ENCODE assay signal across 19 cellular contexts in the genomic region with DNA sequence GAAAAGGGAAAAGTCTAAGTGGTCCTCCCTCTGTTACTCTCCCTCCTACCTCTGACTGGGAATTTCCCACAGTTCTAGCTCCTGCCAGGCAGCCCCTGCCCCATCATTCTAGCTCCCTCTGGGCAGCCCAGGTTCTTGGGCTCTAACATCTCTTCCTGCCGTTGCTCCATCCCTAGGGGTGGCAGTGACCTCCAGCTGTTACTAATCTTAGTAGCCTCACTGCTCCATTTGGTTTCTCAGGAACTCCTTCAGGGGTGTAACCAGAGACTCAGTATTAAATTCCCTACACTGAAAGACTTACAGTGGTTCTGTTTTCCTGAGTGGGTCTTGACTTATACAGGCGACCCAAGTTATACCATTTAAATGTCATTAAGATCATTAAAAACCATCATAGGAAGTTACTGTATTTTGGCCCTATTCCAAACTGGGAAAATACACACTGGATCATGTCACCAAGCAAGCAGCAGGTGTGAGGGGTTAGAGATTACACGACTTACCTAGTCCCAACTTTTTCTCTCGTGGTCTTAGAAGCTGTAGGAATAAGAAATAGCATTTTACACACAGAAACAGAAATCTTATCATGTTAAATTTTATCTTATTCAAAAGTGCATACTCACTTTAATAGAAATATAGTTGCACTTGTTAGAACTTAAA. TPM values are rescaled to one million over a fixed set of nuclear protein-coding genes. Genes with fewer than 3 reads are reported as not detected.
DNase-seq lines count a peak whose midpoint lies in the region; ATAC-seq, FAIRE-seq and TF ChIP-seq lines count a peak whose summit lies in the region.
"Had no signal": no experiment of that assay in that cellular context is flagged by ENCODE, and none has a peak within 500 bp of the region (broad histone marks: within the 10 kb centered on the region; RNA-seq: fewer than 3 reads in every experiment).

No MANE protein-coding gene starts in this region.

- H2BK120ac ChIP-seq in trophoblast cell (ENCODE audit: insufficient read depth, low read length, poor library complexity) = no peak overlapping the region

- H4K8ac ChIP-seq in trophoblast cell (ENCODE audit: low read depth, low read length) = no peak overlapping the region

- no peaks in the 10 kb centered on the region for H3K9me3 Mint-ChIP-seq in activated naive CD8-positive, alpha-beta T cell (ENCODE audit: low read depth)
- no peaks in the 10 kb centered on the region for H3K9me3 Mint-ChIP-seq in activated naive CD8-positive, alpha-beta T cell treated with anti-CD3 and anti-CD28 coated beads, Interleukin-2, amount 50 U/mL, for 24 hours
- H3K9me3 Mint-ChIP-seq in endodermal cell = no peaks in the 10 kb centered on the region
- H3K9me3 Mint-ChIP-seq: CD4-positive, alpha-beta T cell; HFFc6 had no signal

- no peak for DNase-seq in activated naive CD8-positive, alpha-beta T cell treated with anti-CD3 and anti-CD28 coated beads, Interleukin-2, amount 50 U/mL, for 24 hours
- no peak for DNase-seq in Panc1 (ENCODE audit: low read depth, low spot score)
- no peak for DNase-seq in trophoblast cell
- DNase-seq in endodermal cell = no peak
- DNase-seq in H54 (ENCODE audit: insufficient read length, low spot score) = no peak
- DNase-seq: C1 segment of cervical spinal cord; CD4-positive, alpha-beta T cell; DMS79 treated with DMSO at 0.1 percent for 48 hours; EL; GOT3; HFFc6 had no signal

- no peak overlapping the region for H3K4ac ChIP-seq in trophoblast cell (ENCODE audit: low read depth, low read length)

- H3K27me3 ChIP-seq in Panc1 (ENCODE audit: control insufficient read depth, insufficient read depth, low read length) = no peaks in the 10 kb centered on the region
- no peaks in the 10 kb centered on the region for H3K27me3 ChIP-seq in trophoblast cell (ENCODE audit: insufficient read depth, low read length)
- no peaks in the 10 kb centered on the region for H3K27me3 ChIP-seq in endodermal cell (ENCODE audit: control insufficient read depth, insufficient read depth, low read length, poor library complexity, severe bottlenecking)

- no peaks in the 10 kb centered on the region for H3K27me3 Mint-ChIP-seq in activated naive CD8-positive, alpha-beta T cell
- no peaks in the 10 kb centered on the region for H3K27me3 Mint-ChIP-seq in activated naive CD8-positive, alpha-beta T cell treated with anti-CD3 and anti-CD28 coated beads, Interleukin-2, amount 50 U/mL, for 24 hours
- H3K27me3 Mint-ChIP-seq in endodermal cell (ENCODE audit: insufficient read depth) = no peaks in the 10 kb centered on the region
- H3K27me3 Mint-ChIP-seq: B cell; CD4-positive, alpha-beta T cell had no signal

- H3K36me3 Mint-ChIP-seq in activated naive CD8-positive, alpha-beta T cell = peaks cover 6% of the 10 kb centered on the region
- H3K36me3 Mint-ChIP-seq in activated naive CD8-positive, alpha-beta T cell treated with anti-CD3 and anti-CD28 coated beads, Interleukin-2, amount 50 U/mL, for 24 hours (ENCODE audit: low read depth) = peaks cover 50% of the 10 kb centered on the region
- peaks cover 67% of the 10 kb centered on the region for H3K36me3 Mint-ChIP-seq in endodermal cell (ENCODE audit: low read depth)

- H3K4me2 ChIP-seq in trophoblast cell (ENCODE audit: low read length) = no peak overlapping the region

- intact Hi-C loops in Panc1 (cut with micrococcal nuclease; ENCODE audit: unreplicated experiment) = no loop called here

- H3K27ac ChIP-seq in Panc1 (ENCODE audit: low read length) = no peak overlapping the region
- H3K27ac ChIP-seq in trophoblast cell (ENCODE audit: low read depth, low read length) = no peak overlapping the region
- H3K27ac ChIP-seq in endodermal cell (ENCODE audit: low read depth, low read length) = no peak overlapping the region

- no peak overlapping the region for H2BK5ac ChIP-seq in trophoblast cell (ENCODE audit: low read depth, low read length, poor library complexity)

- H3K4me3 Mint-ChIP-seq in activated naive CD8-positive, alpha-beta T cell = no peak overlapping the region
- H3K4me3 Mint-ChIP-seq in activated naive CD8-positive, alpha-beta T cell treated with anti-CD3 and anti-CD28 coated beads, Interleukin-2, amount 50 U/mL, for 24 hours = no peak overlapping the region
- no peak overlapping the region for H3K4me3 Mint-ChIP-seq in endodermal cell
- H3K4me3 Mint-ChIP-seq: B cell; CD4-positive, alpha-beta T cell; HFFc6 had no signal

- no peaks in the 10 kb centered on the region for H3K79me1 ChIP-seq in trophoblast cell (ENCODE audit: low read length)

- H3K23ac ChIP-seq in trophoblast cell (ENCODE audit: low read length) = no peak overlapping the region

- no peak overlapping the region for H4K12ac ChIP-seq in trophoblast cell (ENCODE audit: low read depth, low read length)

- peak overlapping the region; percentile 61 for H3K27ac Mint-ChIP-seq in activated naive CD8-positive, alpha-beta T cell
- no peak overlapping the region for H3K27ac Mint-ChIP-seq in activated naive CD8-positive, alpha-beta T cell treated with anti-CD3 and anti-CD28 coated beads, Interleukin-2, amount 50 U/mL, for 24 hours
- no peak overlapping the region for H3K27ac Mint-ChIP-seq in endodermal cell
- H3K27ac Mint-ChIP-seq: B cell; CD4-positive, alpha-beta T cell had no signal

- H3K4me1 ChIP-seq in Panc1 (ENCODE audit: control insufficient read depth, insufficient read depth, low read length) (no peaks in the 10 kb centered on the region), trophoblast cell (ENCODE audit: control insufficient read depth in 1 of 2, insufficient read depth in 2 of 2, low read length in 2 of 2) (no peaks in the 10 kb centered on the region), endodermal cell (ENCODE audit: control insufficient read depth, insufficient read depth, low read length) (no peaks in the 10 kb centered on the region)

- no peak overlapping the region for H2AFZ ChIP-seq in trophoblast cell (ENCODE audit: insufficient read depth, low read length, poor library complexity)

- peak overlapping the region; percentile 11 for H3K18ac ChIP-seq in trophoblast cell (ENCODE audit: low read length)

- BruUV-seq in Panc1 (replicated peaks; lab: Mats Ljungman, UMichigan) = no TSS peak

- ATAC-seq in activated naive CD8-positive, alpha-beta T cell treated with anti-CD3 and anti-CD28 coated beads, Interleukin-2, amount 50 U/mL, for 24 hours = no peak
- ATAC-seq in Panc1 = peak; percentile 42; the same call in 1 of the 2 replicates
- ATAC-seq in GM18858 (IDR thresholded peaks at IDR 0.05; ENCODE audit: unreplicated experiment) = no peak

- no peak overlapping the region for H3K9ac ChIP-seq in trophoblast cell (ENCODE audit: low read length)
- no peak overlapping the region for H3K9ac ChIP-seq in endodermal cell (ENCODE audit: extremely low read depth, low read length, poor library complexity, severe bottlenecking)

- H4K91ac ChIP-seq in trophoblast cell (ENCODE audit: low read depth, low read length) = no peak overlapping the region

- no peak for FAIRE-seq in H54 (lab: Jason Lieb, UNC)
- FAIRE-seq: A204.1, G401.6, GM12891, GM19239 had no signal

- H2AK5ac ChIP-seq in trophoblast cell (ENCODE audit: low read length) = no peak overlapping the region

- no peak for TF ChIP-seq POLR2A in H54 (IDR thresholded peaks at IDR 0.05; ENCODE audit: low read depth, low read length)

- no peak overlapping the region for H2BK12ac ChIP-seq in trophoblast cell (ENCODE audit: low read length)

- POLR2A ChIA-PET in Panc1 (lab: Charles Lee) = no interaction called here

- H3K36me3 ChIP-seq in Panc1 (ENCODE audit: control insufficient read depth, insufficient read depth, low read length) (peaks cover 38% of the 10 kb centered on the region), trophoblast cell (ENCODE audit: control insufficient read depth in 1 of 2, insufficient read depth in 2 of 2, low read length in 2 of 2) (peaks cover 31 to 40% of the 10 kb centered on the region in 2 experiments), endodermal cell (ENCODE audit: control insufficient read depth, insufficient read depth, low read length) (peaks cover 91% of the 10 kb centered on the region)

- CTCF ChIA-PET in Panc1 (lab: Charles Lee) = no interaction called here

- TF ChIP-seq CTCF in Panc1 (IDR thresholded peaks at IDR 0.05) (no peak), endodermal cell (conservative IDR thresholded peaks at IDR 0.05) (no peak)

- no peaks in the 10 kb centered on the region for H3K79me2 ChIP-seq in trophoblast cell (ENCODE audit: control insufficient read depth, insufficient read depth, low read length, poor library complexity)

- in situ Hi-C loops in Panc1 (cut with HindIII; ENCODE audit: low pct_unique_long_range_greater_than_20kb, low sequenced_read_pairs) = no loop called here

- H3K9me3 ChIP-seq in Panc1 (ENCODE audit: control insufficient read depth, insufficient read depth, low read depth, low read length) = no peaks in the 10 kb centered on the region
- H3K9me3 ChIP-seq in trophoblast cell (ENCODE audit: insufficient read depth, low read depth, low read length) = no peaks in the 10 kb centered on the region
- H3K9me3 ChIP-seq in endodermal cell (ENCODE audit: control insufficient read depth, low read length) = no peaks in the 10 kb centered on the region
- H3K9me3 ChIP-seq: HAP-1 had no signal

- peaks cover 12% of the 10 kb centered on the region for H3K4me1 Mint-ChIP-seq in activated naive CD8-positive, alpha-beta T cell (ENCODE audit: low read depth)
- H3K4me1 Mint-ChIP-seq in activated naive CD8-positive, alpha-beta T cell treated with anti-CD3 and anti-CD28 coated beads, Interleukin-2, amount 50 U/mL, for 24 hours = peaks cover 2% of the 10 kb centered on the region
- H3K4me1 Mint-ChIP-seq in endodermal cell = no peaks in the 10 kb centered on the region
- H3K4me1 Mint-ChIP-seq: B cell had no signal

- no peak overlapping the region for H3K4me3 ChIP-seq in Panc1 (ENCODE audit: low read depth in 2 of 2, low read length in 2 of 2)
- no peak overlapping the region for H3K4me3 ChIP-seq in trophoblast cell (ENCODE audit: low read depth, low read length)
- H3K4me3 ChIP-seq in endodermal cell (ENCODE audit: low read length) = no peak overlapping the region
- H3K4me3 ChIP-seq: HAP-1 had no signal

- no CpG with 5 or more reads among the region's 4 CpGs for WGBS in trophoblast cell (ENCODE audit: extremely low coverage, insufficient coverage, insufficient read length)
- 78 to 95% methylated on average over 2 to 3 of the region's 4 CpGs for WGBS in endodermal cell (ENCODE audit: insufficient coverage in 1 of 2, insufficient read length in 1 of 2), 2 experiments

- H3K14ac ChIP-seq in trophoblast cell (ENCODE audit: low read length) = no peak overlapping the region

RNA-seq across cellular contexts. Expression of a gene that starts 10.1 kb away (rescaled TPM):
- total RNA-seq in Panc1 (2021; ENCODE audit: unreplicated experiment) (50.2 TPM), endodermal cell (10 to 100 TPM; 54.9 to 58.8 TPM)
- polyA plus RNA-seq in Panc1 (2012; ENCODE audit: insufficient read length) = 39.6 TPM
- polyA plus RNA-seq in trophoblast cell (2013) = 79.3 and 82.1 TPM in 2 replicates
- polyA plus RNA-seq in endodermal cell (2013, experiment 1 of 2) = 68.9 TPM
- 69.4 TPM for polyA plus RNA-seq in endodermal cell (2013, experiment 2 of 2)

RNA-seq across cellular contexts. Expression of a gene that starts 10.4 kb away (rescaled TPM):
- 5.8 TPM for total RNA-seq in Panc1 (2021; ENCODE audit: unreplicated experiment)
- polyA plus RNA-seq in Panc1 (2012; ENCODE audit: insufficient read length) = 3.5 TPM
- 2.7 and 2.9 TPM in 2 replicates for polyA plus RNA-seq in trophoblast cell (2013)
- total RNA-seq in endodermal cell = 1 to 10 TPM; 4.7 to 5.5 TPM
- polyA plus RNA-seq in endodermal cell (2013, experiment 1 of 2) = 4.9 TPM
- 4.5 TPM for polyA plus RNA-seq in endodermal cell (2013, experiment 2 of 2)

RNA-seq across cellular contexts. Expression of a gene that starts 17.0 kb away (rescaled TPM):
- total RNA-seq in Panc1 (2021; ENCODE audit: unreplicated experiment) (65.1 TPM), endodermal cell (100 to 1,000 TPM; 136 to 152 TPM)
- 32.5 TPM for polyA plus RNA-seq in Panc1 (2012; ENCODE audit: insufficient read length)
- 89.6 and 91.5 TPM in 2 replicates for polyA plus RNA-seq in trophoblast cell (2013)
- polyA plus RNA-seq in endodermal cell (2013, experiment 1 of 2) = 110 TPM
- 102 TPM for polyA plus RNA-seq in endodermal cell (2013, experiment 2 of 2)
